Comparison of ENCODE assay signal across 9 cellular contexts in the genomic region with DNA sequence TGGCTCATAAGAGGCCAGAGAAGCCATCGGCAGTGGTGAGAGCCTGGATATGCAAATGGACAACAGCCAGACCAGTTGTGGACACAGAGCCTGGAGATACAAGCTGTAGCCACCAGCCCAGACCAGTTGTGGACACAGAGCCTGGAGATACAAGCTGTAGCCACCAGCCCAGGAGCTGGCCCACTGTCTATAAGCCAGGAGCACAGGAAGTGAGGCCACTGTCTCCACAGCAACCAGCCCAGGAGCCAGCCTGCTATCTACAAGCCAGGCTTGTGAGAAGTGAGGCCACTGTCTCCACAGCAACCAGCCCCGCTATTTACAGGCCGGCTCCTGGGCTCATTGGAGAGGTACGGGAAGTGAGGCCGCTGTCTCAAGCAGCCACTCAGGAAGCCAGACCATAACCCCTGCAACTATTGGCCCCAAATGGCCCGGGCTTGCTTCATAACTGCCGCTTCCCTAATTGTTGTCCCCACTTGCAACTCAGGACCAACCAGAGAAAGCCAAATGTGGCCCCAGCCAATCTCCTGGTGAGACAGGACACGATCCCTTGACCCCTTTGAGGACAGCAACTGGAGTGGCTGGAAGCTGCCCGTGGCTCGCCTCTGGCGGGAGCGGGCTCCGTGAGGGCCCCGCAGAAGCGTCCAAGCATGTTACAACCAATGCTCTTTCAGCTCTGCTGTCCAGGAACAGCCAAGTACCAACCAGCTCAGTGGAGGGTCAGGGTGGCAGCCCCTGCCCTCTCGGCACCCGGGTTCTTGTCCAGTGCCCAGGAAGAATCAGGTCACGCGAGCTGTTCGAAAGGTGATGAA. TPM values are rescaled to one million over a fixed set of nuclear protein-coding genes. Genes with fewer than 3 reads are reported as not detected.
DNase-seq lines count a peak whose midpoint lies in the region; ATAC-seq and TF ChIP-seq lines count a peak whose summit lies in the region.
"Had no signal": no experiment of that assay in that cellular context is flagged by ENCODE, and none has a peak within 500 bp of the region (broad histone marks: within the 10 kb centered on the region; RNA-seq: fewer than 3 reads in every experiment).

No MANE protein-coding gene starts in this region.

- H3K4me2 ChIP-seq in PC-3 (ENCODE audit: low read length): no peak overlapping the region
- H3K4me2 ChIP-seq in trophoblast cell (ENCODE audit: low read length): no peak overlapping the region

- H3K27me3 ChIP-seq in PC-3 (ENCODE audit: low read length) (peaks cover 6% of the 10 kb centered on the region; the same call in 1 of the 2 replicates), upper lobe of left lung (no peaks in the 10 kb centered on the region), trophoblast cell (ENCODE audit: insufficient read depth, low read length) (no peaks in the 10 kb centered on the region)

- H4K8ac ChIP-seq in trophoblast cell (ENCODE audit: low read depth, low read length): no peak overlapping the region

- H3K4ac ChIP-seq in trophoblast cell (ENCODE audit: low read depth, low read length): no peak overlapping the region

- H3K4me1 ChIP-seq in PC-3 (ENCODE audit: insufficient read depth, low read length): peaks cover 9% of the 10 kb centered on the region; the same call in 1 of the 2 replicates
- peaks cover 7 to 39% (median 19%) of the 10 kb centered on the region in 4 donors for H3K4me1 ChIP-seq in upper lobe of left lung
- H3K4me1 ChIP-seq in trophoblast cell (ENCODE audit: control insufficient read depth in 1 of 2, insufficient read depth in 2 of 2, low read length in 2 of 2): peaks cover 0 to 6% of the 10 kb centered on the region in 2 experiments

- H2AFZ ChIP-seq in PC-3 (ENCODE audit: low read length): peak overlapping the region; percentile 26; the same call in 1 of the 2 replicates
- no peak overlapping the region for H2AFZ ChIP-seq in trophoblast cell (ENCODE audit: insufficient read depth, low read length, poor library complexity)

- H3K79me1 ChIP-seq in trophoblast cell (ENCODE audit: low read length): no peaks in the 10 kb centered on the region

- H3K9me3 ChIP-seq in PC-3 (ENCODE audit: low read length) (no peaks in the 10 kb centered on the region), upper lobe of left lung (no peaks in the 10 kb centered on the region), trophoblast cell (ENCODE audit: insufficient read depth, low read depth, low read length) (no peaks in the 10 kb centered on the region)

- WGBS in upper lobe of left lung, 2 donors: 46 to 57% methylated on average over 16 to 20 of the region's 20 CpGs
- WGBS in trophoblast cell (ENCODE audit: extremely low coverage, insufficient coverage, insufficient read length): no CpG with 5 or more reads among the region's 20 CpGs

- H2BK5ac ChIP-seq in trophoblast cell (ENCODE audit: low read depth, low read length, poor library complexity): no peak overlapping the region

- no peak for TF ChIP-seq POLR2A in upper lobe of left lung (IDR thresholded peaks at IDR 0.05)

- ATAC-seq in HG03159 (IDR thresholded peaks at IDR 0.05; ENCODE audit: unreplicated experiment): peak; percentile 56
- ATAC-seq in PC-3: peak; percentile 39
- peak; percentile 56 for ATAC-seq in Right ventricle myocardium superior (ENCODE audit: poor library complexity)
- peak; percentile 61 to 82 for ATAC-seq in upper lobe of left lung (ENCODE audit: low FRiP score in 2 of 2)
- no peak for ATAC-seq in HG03175 (IDR thresholded peaks at IDR 0.05; ENCODE audit: unreplicated experiment)
- ATAC-seq: T-cell had no signal

- H3K9ac ChIP-seq in PC-3 (ENCODE audit: low read length): no peak overlapping the region
- no peak overlapping the region for H3K9ac ChIP-seq in trophoblast cell (ENCODE audit: low read length)

- peak in 1 of 4 donors; percentile 20 for TF ChIP-seq EP300 in upper lobe of left lung (IDR thresholded peaks at IDR 0.05)

- POLR2A ChIA-PET in PC-3 (lab: Charles Lee; ENCODE audit: unreplicated experiment): no interaction called here

- H4K91ac ChIP-seq in trophoblast cell (ENCODE audit: low read depth, low read length): no peak overlapping the region

- no peaks in the 10 kb centered on the region for H3K79me2 ChIP-seq in PC-3 (ENCODE audit: low read length)
- no peaks in the 10 kb centered on the region for H3K79me2 ChIP-seq in trophoblast cell (ENCODE audit: control insufficient read depth, insufficient read depth, low read length, poor library complexity)

- intact Hi-C loops in PC-3 (cut with micrococcal nuclease) (loop anchor here (10.0 kb wide), 1 partner anchor 666 kb away; no protein-coding TSS in a partner anchor), Right ventricle myocardium superior (cut with DNase I) (no loop called here)

- no peaks in the 10 kb centered on the region for H4K20me1 ChIP-seq in PC-3 (ENCODE audit: low read length)

- H2AK5ac ChIP-seq in trophoblast cell (ENCODE audit: low read length): no peak overlapping the region

- no peak overlapping the region for H3K27ac ChIP-seq in PC-3 (ENCODE audit: low read length)
- peak overlapping the region; percentile 47 to 84 (median 63) for H3K27ac ChIP-seq in upper lobe of left lung
- H3K27ac ChIP-seq in trophoblast cell (ENCODE audit: low read depth, low read length): no peak overlapping the region

- H3K36me3 ChIP-seq in PC-3 (ENCODE audit: low read depth, low read length): no peaks in the 10 kb centered on the region
- H3K36me3 ChIP-seq in upper lobe of left lung: no peaks in the 10 kb centered on the region
- no peaks in the 10 kb centered on the region for H3K36me3 ChIP-seq in trophoblast cell (ENCODE audit: control insufficient read depth in 1 of 2, insufficient read depth in 2 of 2, low read length in 2 of 2)

- no peaks in the 10 kb centered on the region for H3K9me2 ChIP-seq in PC-3 (replicated peaks; ENCODE audit: low read length)

- H2BK120ac ChIP-seq in trophoblast cell (ENCODE audit: insufficient read depth, low read length, poor library complexity): no peak overlapping the region

- no peak overlapping the region for H2BK12ac ChIP-seq in trophoblast cell (ENCODE audit: low read length)

- no peak overlapping the region for H3K23ac ChIP-seq in trophoblast cell (ENCODE audit: low read length)

- H3K4me3 ChIP-seq in PC-3 (ENCODE audit: low read length) (no peak overlapping the region), upper lobe of left lung (no peak overlapping the region), trophoblast cell (ENCODE audit: low read depth, low read length) (no peak overlapping the region)

- CTCF ChIA-PET in PC-3 (lab: Charles Lee): no interaction called here

- no peak overlapping the region for H3K18ac ChIP-seq in trophoblast cell (ENCODE audit: low read length)

- no TSS peak for BruUV-seq in PC-3 (replicated peaks; lab: Mats Ljungman, UMichigan)

- no peaks in the 10 kb centered on the region for H3F3A ChIP-seq in PC-3 (ENCODE audit: low read length, unreplicated experiment)

- H3K14ac ChIP-seq in trophoblast cell (ENCODE audit: low read length): no peak overlapping the region

- no peak for TF ChIP-seq CTCF in PC-3 (conservative IDR thresholded peaks at IDR 0.05; ENCODE audit: low read depth, low read length)
- no peak for TF ChIP-seq CTCF in upper lobe of left lung (IDR thresholded peaks at IDR 0.05)

- no peak overlapping the region for H4K12ac ChIP-seq in trophoblast cell (ENCODE audit: low read depth, low read length)

- DNase-seq in Ammon's horn (ENCODE audit: low spot score) (peak; percentile 73), PC-3 (no peak), Right ventricle myocardium superior (peak; percentile 81), upper lobe of left lung (peak; percentile 85 to 95), trophoblast cell (no peak)
- DNase-seq in stimulated activated CD4-positive, alpha-beta T cell treated with anti-CD3 and anti-CD28 coated beads, Interleukin-4, amount 100 ng/mL, for 1 hour: no peak

RNA-seq across cellular contexts. Expression of gene CNPY1, which starts 44.1 kb away (rescaled TPM):
- total RNA-seq in PC-3 (2014; rRNA removed) (not detected in 2 replicates), Right ventricle myocardium superior (not detected), upper lobe of left lung (not detected)
- polyA plus RNA-seq in trophoblast cell (2013): not detected in 2 replicates
- total RNA-seq: T-cell had no signal

RNA-seq across cellular contexts. Expression of gene RBM33, which starts 54.0 kb away (rescaled TPM):
- total RNA-seq in PC-3 (2014; rRNA removed) (25.3 and 31.2 TPM in 2 replicates), Right ventricle myocardium superior (32.8 TPM), upper lobe of left lung (100 to 1,000 TPM in 1 of 6 donors, 10 to 100 TPM in 5; 40.6 to 179 (median 76.4) TPM)
- 28.0 and 29.0 TPM in 2 replicates for polyA plus RNA-seq in trophoblast cell (2013)

Comparison
In these comparisons a context has a peak if more than half of its experiments do, and no peak if none do; other contexts are left out.
1. DNase-seq: peak in Ammon's horn (single experiment), Right ventricle myocardium superior (single experiment) and upper lobe of left lung (2 of 2); none in PC-3 (single experiment), stimulated activated CD4-positive, alpha-beta T cell treated with anti-CD3 and anti-CD28 coated beads, Interleukin-4, amount 100 ng/mL, for 1 hour (single experiment) and trophoblast cell (0 of 2).
2. H3K27ac ChIP-seq: peak in upper lobe of left lung (4 of 4); none in PC-3 (single experiment) and trophoblast cell (single experiment).